9 cellular contexts compared by ENCODE assay signal in genomic region chr18:49562481-49563129, GRCh38. TPM values are rescaled to one million over a fixed set of nuclear protein-coding genes. Genes with fewer than 3 reads are reported as not detected.
DNase-seq lines count a peak whose midpoint lies in the region; ATAC-seq, FAIRE-seq and TF ChIP-seq lines count a peak whose summit lies in the region.
"Had no signal": no experiment of that assay in that cellular context is flagged by ENCODE, and none has a peak within 500 bp of the region (broad histone marks: within the 10 kb centered on the region; RNA-seq: fewer than 3 reads in every experiment).

No MANE protein-coding gene starts in this region.

- H3K27ac Mint-ChIP-seq in WTC11 = no peak overlapping the region

- peaks cover 26% of the 10 kb centered on the region for H3K4me1 Mint-ChIP-seq in WTC11

- peak; percentile 12 for ATAC-seq in WTC11
- no peak for ATAC-seq in HG03342 (IDR thresholded peaks at IDR 0.05; ENCODE audit: unreplicated experiment)

- peaks cover 44% of the 10 kb centered on the region for H3K27me3 Mint-ChIP-seq in WTC11 (ENCODE audit: low read depth)

- DNase-seq in WTC11 (ENCODE audit: low spot score) (no peak), glomerular visceral epithelial cell (ENCODE audit: extremely low spot score) (peak; percentile 43), T-helper 9 cell (no peak), frontal cortex (ENCODE audit: low spot score in 2 of 2) (no peak)
- DNase-seq in stimulated activated CD4-positive, alpha-beta T cell treated with anti-CD3 and anti-CD28 coated beads, Interleukin-4, amount 100 ng/mL, for 24 hours = no peak

- POLR2A ChIA-PET in WTC11 (lab: Charles Lee) = interaction anchor here (0.6 to 0.9 kb wide), 2 partner anchors 50 to 152 kb away, joined by 3 to 5 read pairs; no protein-coding TSS in a partner anchor

- peak overlapping the region; percentile 86 for H3K4me3 Mint-ChIP-seq in WTC11

- no peaks in the 10 kb centered on the region for H3K9me3 Mint-ChIP-seq in WTC11

- CTCF ChIA-PET in WTC11 (lab: Charles Lee) = interaction anchor here (0.7 to 1.4 kb wide), 3 partner anchors 51 to 296 kb away, joined by 3 to 6 read pairs (median 4); no protein-coding TSS in a partner anchor

- TF ChIP-seq CTCF in GM12875 (IDR thresholded peaks at IDR 0.05; ENCODE audit: borderline replicate concordance, insufficient read depth, low read depth, low read length) = no peak
- TF ChIP-seq CTCF in WTC11 (IDR thresholded peaks at IDR 0.05) = no peak

- H3K4me3 ChIP-seq in GM12875 (ENCODE audit: low read depth, low read length) (peak overlapping the region; percentile 26), neuron (ENCODE audit: low read length) (peak overlapping the region; percentile 72)

- H3K27me3 ChIP-seq in neuron (ENCODE audit: insufficient read depth, low read length) = no peaks in the 10 kb centered on the region

- H3K36me3 Mint-ChIP-seq in WTC11 = peaks cover 14% of the 10 kb centered on the region; the same call in 1 of the 2 replicates

- no peak overlapping the region for H2AFZ ChIP-seq in neuron (ENCODE audit: low read depth, low read length)

- peaks cover 21% of the 10 kb centered on the region for H3K36me3 ChIP-seq in neuron (ENCODE audit: insufficient read depth, low read length)

- H3K4me1 ChIP-seq in neuron (ENCODE audit: insufficient read depth, low read length) = peaks cover 44% of the 10 kb centered on the region

- FAIRE-seq in frontal cortex (lab: Jason Lieb, UNC) = no peak
- FAIRE-seq: GM18507 had no signal

- H3K9me3 ChIP-seq in neuron (ENCODE audit: low read length) = no peaks in the 10 kb centered on the region

TF ChIP-seq in WTC11, 78 proteins besides CTCF, POLR2A, EP300 and RAD21:
- TF ChIP-seq ZNF263 (CRISPR knock-in tag; IDR thresholded peaks at IDR 0.05; ENCODE audit: low read depth) = peak; percentile 65
- no peak for TF ChIP-seq GABPB1 (CRISPR knock-in tag; IDR thresholded peaks at IDR 0.05)

RNA-seq across cellular contexts. Expression of gene LIPG, which starts 0.7 kb away (rescaled TPM):
- total RNA-seq in WTC11 (2021) (5.5 to 6.8 TPM (median 6.1 TPM) in 3 replicates), frontal cortex (10.2 TPM)
